In genomic region chr20:53723621-53724020, GRCh38 we compare ENCODE assay signal across 19 cellular contexts.
DNase-seq lines count a peak whose midpoint lies in the region; ATAC-seq and TF ChIP-seq lines count a peak whose summit lies in the region.
"Had no signal": no experiment of that assay in that cellular context is flagged by ENCODE, and none has a peak within 500 bp of the region (broad histone marks: within the 10 kb centered on the region; RNA-seq: fewer than 3 reads in every experiment).

No MANE protein-coding gene starts in this region.

- no peaks in the 10 kb centered on the region for H4K20me1 ChIP-seq in PC-3 (ENCODE audit: low read length)

- H3K4me1 Mint-ChIP-seq in MCF 10A (ENCODE audit: insufficient read depth, unreplicated experiment), result peaks cover 8% of the 10 kb centered on the region
- peaks cover 22% of the 10 kb centered on the region for H3K4me1 Mint-ChIP-seq in activated B cell treated with CpG ODN at 0.5 μM for 24 hours

- POLR2A ChIA-PET in MCF 10A (lab: Yijun Ruan, JAX), result interaction anchor here (1.2 kb wide), 1 partner anchor 100 kb away, joined by 3 read pairs; no protein-coding TSS in a partner anchor
- POLR2A ChIA-PET in activated B cell treated with CpG ODN at 0.5 μM for 24 hours (lab: Charles Lee), result no interaction called here
- POLR2A ChIA-PET in PC-3 (lab: Charles Lee; ENCODE audit: unreplicated experiment), result no interaction called here

- no peak overlapping the region for H3K27ac ChIP-seq in breast epithelium
- H3K27ac ChIP-seq in PC-3 (ENCODE audit: low read length), result no peak overlapping the region
- H3K27ac ChIP-seq: SJSA1 had no signal

- H3K9me3 Mint-ChIP-seq in MCF 10A (ENCODE audit: unreplicated experiment), result no peaks in the 10 kb centered on the region
- no peaks in the 10 kb centered on the region for H3K9me3 Mint-ChIP-seq in activated B cell treated with CpG ODN at 0.5 μM for 24 hours
- H3K9me3 Mint-ChIP-seq: CD14-positive monocyte, HFFc6 had no signal

- H3K4me2 ChIP-seq in PC-3 (ENCODE audit: low read length), result no peak overlapping the region

- ATAC-seq in activated B cell treated with CpG ODN at 0.5 μM for 24 hours (ENCODE audit: low read depth), result no peak
- no peak for ATAC-seq in PC-3

- TF ChIP-seq CTCF in MCF 10A (IDR thresholded peaks at IDR 0.05; ENCODE audit: unreplicated experiment) (no peak), breast epithelium (IDR thresholded peaks at IDR 0.05) (no peak), activated B cell treated with CpG ODN at 0.5 μM for 24 hours (IDR thresholded peaks at IDR 0.05) (no peak), PC-3 (conservative IDR thresholded peaks at IDR 0.05; ENCODE audit: low read depth, low read length) (no peak), GM20000 (IDR thresholded peaks at IDR 0.05; ENCODE audit: extremely low read depth, missing control alignments) (no peak)

- H3K27ac Mint-ChIP-seq in MCF 10A (ENCODE audit: low read depth, unreplicated experiment), result peak overlapping the region; percentile 7
- H3K27ac Mint-ChIP-seq in activated B cell treated with CpG ODN at 0.5 μM for 24 hours, result peak overlapping the region; percentile 43
- H3K27ac Mint-ChIP-seq: HFFc6 had no signal

- H2AFZ ChIP-seq in PC-3 (ENCODE audit: low read length), result no peak overlapping the region

- H3K36me3 Mint-ChIP-seq in MCF 10A (ENCODE audit: insufficient read depth, unreplicated experiment) (no peaks in the 10 kb centered on the region), activated B cell treated with CpG ODN at 0.5 μM for 24 hours (ENCODE audit: low read depth) (no peaks in the 10 kb centered on the region)
- H3K36me3 Mint-ChIP-seq: CD14-positive monocyte had no signal

- BruUV-seq in MCF 10A (replicated peaks; lab: Mats Ljungman, UMichigan) (no TSS peak), PC-3 (replicated peaks; lab: Mats Ljungman, UMichigan) (no TSS peak)

- H3F3A ChIP-seq in PC-3 (ENCODE audit: low read length, unreplicated experiment), result no peaks in the 10 kb centered on the region

- no peaks in the 10 kb centered on the region for H3K9me2 ChIP-seq in PC-3 (replicated peaks; ENCODE audit: low read length)

- H3K36me3 ChIP-seq in breast epithelium (no peaks in the 10 kb centered on the region), PC-3 (ENCODE audit: low read depth, low read length) (no peaks in the 10 kb centered on the region)
- H3K36me3 ChIP-seq: SJSA1 had no signal

- H3K9me3 ChIP-seq in breast epithelium (no peaks in the 10 kb centered on the region), PC-3 (ENCODE audit: low read length) (no peaks in the 10 kb centered on the region)
- H3K9me3 ChIP-seq: SJSA1 had no signal

- no peak for TF ChIP-seq POLR2A in breast epithelium (IDR thresholded peaks at IDR 0.05)

- no peaks in the 10 kb centered on the region for H3K4me1 ChIP-seq in breast epithelium
- H3K4me1 ChIP-seq in PC-3 (ENCODE audit: insufficient read depth, low read length), result peaks cover 9% of the 10 kb centered on the region

- no peak overlapping the region for H3K9ac ChIP-seq in PC-3 (ENCODE audit: low read length)

- no peaks in the 10 kb centered on the region for H3K27me3 Mint-ChIP-seq in MCF 10A (ENCODE audit: insufficient read depth, unreplicated experiment)
- no peaks in the 10 kb centered on the region for H3K27me3 Mint-ChIP-seq in activated B cell treated with CpG ODN at 0.5 μM for 24 hours

- intact Hi-C loops in MCF 10A (cut with micrococcal nuclease) (no loop called here), breast epithelium (cut with DNase I; ENCODE audit: low total_unique reads) (no loop called here), activated B cell treated with CpG ODN at 0.5 μM for 24 hours (cut with micrococcal nuclease) (no loop called here), PC-3 (cut with micrococcal nuclease) (no loop called here)

- DNase-seq in MCF 10A (ENCODE audit: unreplicated experiment) (no peak), breast epithelium (ENCODE audit: low spot score in 2 of 2) (no peak), activated B cell treated with CpG ODN at 0.5 μM for 24 hours (no peak), mesenteric fat pad (ENCODE audit: low spot score) (peak; percentile 3), PC-3 (no peak), GM20000 (ENCODE audit: low spot score) (no peak), NCI-H2081 (lab: John Stamatoyannopoulos, UW) (no peak)
- DNase-seq: ACHN, AML-193, DMS79 treated with DMSO at 0.1 percent for 48 hours, HFFc6, KG1, MV-4-11, NCI-H187, NCI-H2227 treated with DMSO at 0.1 percent for 48 hours, NCI-H510A treated with DMSO at 0.1 percent for 48 hours, NCI-H774 had no signal

- H3K4me3 ChIP-seq in breast epithelium, result no peak overlapping the region
- no peak overlapping the region for H3K4me3 ChIP-seq in PC-3 (ENCODE audit: low read length)
- H3K4me3 ChIP-seq: SJSA1 had no signal

- H3K79me2 ChIP-seq in PC-3 (ENCODE audit: low read length), result no peaks in the 10 kb centered on the region

- CTCF ChIA-PET in MCF 10A (lab: Yijun Ruan, JAX), result interaction anchor here (0.6 kb wide), 1 partner anchor 8 kb away, joined by 3 read pairs; no protein-coding TSS in a partner anchor
- CTCF ChIA-PET in activated B cell treated with CpG ODN at 0.5 μM for 24 hours (lab: Charles Lee), result no interaction called here
- CTCF ChIA-PET in PC-3 (lab: Charles Lee), result no interaction called here

- H3K4me3 Mint-ChIP-seq in MCF 10A (ENCODE audit: unreplicated experiment), result no peak overlapping the region
- H3K4me3 Mint-ChIP-seq in activated B cell treated with CpG ODN at 0.5 μM for 24 hours, result no peak overlapping the region
- H3K4me3 Mint-ChIP-seq: CD14-positive monocyte, HFFc6 had no signal

- H3K27me3 ChIP-seq in breast epithelium, result no peaks in the 10 kb centered on the region
- no peaks in the 10 kb centered on the region for H3K27me3 ChIP-seq in PC-3 (ENCODE audit: low read length)
- H3K27me3 ChIP-seq: SJSA1 had no signal
